In genomic region chr6:122079906-122080305, GRCh38 we compare ENCODE assay signal across 27 cellular contexts.
"Had no signal": no experiment of that assay in that cellular context is flagged by ENCODE, and none has a peak within 500 bp of the region (broad histone marks: within the 10 kb centered on the region; RNA-seq: fewer than 3 reads in every experiment).

No MANE protein-coding gene starts in this region.

- H3K27me3 Mint-ChIP-seq: central memory CD8-positive, alpha-beta T cell had no signal

- DNase-seq: cortex of kidney; dorsolateral prefrontal cortex; effector CD8-positive, alpha-beta T cell; heart right ventricle; immature natural killer cell; kidney; left cardiac atrium; left ventricle myocardium superior; mesendoderm; naive thymus-derived CD4-positive, alpha-beta T cell; psoas muscle; retina; right lobe of liver; spleen; stimulated activated CD4-positive, alpha-beta T cell treated with anti-CD3 and anti-CD28 coated beads, Interleukin-2, amount 100 ng/mL, for 24 hours; stimulated activated CD4-positive, alpha-beta T cell treated with anti-CD3 and anti-CD28 coated beads, Interleukin-4, amount 100 ng/mL, for 4 hours; stimulated activated naive CD4-positive, alpha-beta T cell; stomach; substantia nigra; transverse colon had no signal

- FAIRE-seq: frontal cortex, kidney had no signal

- H3K4me3 ChIP-seq: dorsolateral prefrontal cortex, esophagus muscularis mucosa, heart right ventricle, lung, psoas muscle, right lobe of liver, spleen, stomach, thoracic aorta, transverse colon had no signal

- H3K4me3 Mint-ChIP-seq: central memory CD8-positive, alpha-beta T cell; immature natural killer cell; naive thymus-derived CD4-positive, alpha-beta T cell had no signal

- ATAC-seq: heart right ventricle; left cardiac atrium; left ventricle myocardium superior; naive thymus-derived CD4-positive, alpha-beta T cell; psoas muscle; right lobe of liver had no signal

- H3K27me3 ChIP-seq: esophagus muscularis mucosa, heart right ventricle, neutrophil, right lobe of liver, spleen, stomach, transverse colon had no signal

- H3K27ac ChIP-seq: dorsolateral prefrontal cortex, epithelial cell of prostate, esophagus muscularis mucosa, heart right ventricle, neutrophil, psoas muscle, right lobe of liver, spleen, stomach, thoracic aorta, transverse colon had no signal

- H3K4me1 Mint-ChIP-seq: central memory CD8-positive, alpha-beta T cell; immature natural killer cell; naive thymus-derived CD4-positive, alpha-beta T cell had no signal

- H3K9me3 Mint-ChIP-seq: naive thymus-derived CD4-positive, alpha-beta T cell had no signal

- H3K36me3 ChIP-seq: esophagus muscularis mucosa, heart right ventricle, neutrophil, right lobe of liver, spleen, stomach, thoracic aorta, transverse colon had no signal

- H3K9me3 ChIP-seq: esophagus muscularis mucosa, heart right ventricle, neutrophil, psoas muscle, right lobe of liver, spleen, stomach, thoracic aorta, transverse colon had no signal

- H3K27ac Mint-ChIP-seq: immature natural killer cell; naive thymus-derived CD4-positive, alpha-beta T cell had no signal

- H3K4me1 ChIP-seq: heart right ventricle, psoas muscle, right lobe of liver, spleen, stomach, transverse colon had no signal

- H3K36me3 Mint-ChIP-seq: immature natural killer cell; naive thymus-derived CD4-positive, alpha-beta T cell had no signal
